ENCODE assay signal across 1 cellular context in the genomic region with DNA sequence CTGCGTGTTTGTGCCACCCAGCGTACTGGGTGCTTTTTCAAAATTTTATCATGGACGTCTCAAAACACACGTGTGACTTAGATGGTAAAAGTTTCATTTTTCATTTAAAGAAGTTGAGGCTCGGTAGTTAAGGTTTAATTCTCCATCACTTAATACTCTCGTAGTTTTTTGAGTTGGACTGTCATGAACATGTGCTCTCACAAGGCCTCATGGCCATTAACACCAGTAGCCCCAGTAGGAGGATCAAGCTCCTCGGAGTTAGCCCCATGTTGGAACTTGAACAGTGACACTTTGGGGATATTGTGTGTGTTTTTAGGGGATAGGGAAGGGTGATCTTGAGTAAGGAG.
TF ChIP-seq lines count a peak whose summit lies in the region.

No MANE protein-coding gene starts in this region.

TF ChIP-seq in K562, 482 proteins besides CTCF, POLR2A, EP300 and RAD21 (continued from another document and continues in another):
- TF ChIP-seq, protein P1, sequence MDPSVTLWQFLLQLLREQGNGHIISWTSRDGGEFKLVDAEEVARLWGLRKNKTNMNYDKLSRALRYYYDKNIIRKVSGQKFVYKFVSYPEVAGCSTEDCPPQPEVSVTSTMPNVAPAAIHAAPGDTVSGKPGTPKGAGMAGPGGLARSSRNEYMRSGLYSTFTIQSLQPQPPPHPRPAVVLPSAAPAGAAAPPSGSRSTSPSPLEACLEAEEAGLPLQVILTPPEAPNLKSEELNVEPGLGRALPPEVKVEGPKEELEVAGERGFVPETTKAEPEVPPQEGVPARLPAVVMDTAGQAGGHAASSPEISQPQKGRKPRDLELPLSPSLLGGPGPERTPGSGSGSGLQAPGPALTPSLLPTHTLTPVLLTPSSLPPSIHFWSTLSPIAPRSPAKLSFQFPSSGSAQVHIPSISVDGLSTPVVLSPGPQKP (CRISPR knock-in tag; IDR thresholded peaks at IDR 0.05), result no peak
- TF ChIP-seq TRIM28 (IDR thresholded peaks at IDR 0.05) (no peak), CBX5 (IDR thresholded peaks at IDR 0.05; ENCODE audit: borderline replicate concordance, low read depth) (no peak), CBX3 (IDR thresholded peaks at IDR 0.05; ENCODE audit: borderline replicate concordance in 1 of 2, low read length in 2 of 2) (no peak), MYBL2 (IDR thresholded peaks at IDR 0.05; ENCODE audit: low read depth) (0 out of 2 replicates have a peak, but pooled peaks have one; percentile 12), MYBL2 (CRISPR knock-in tag; IDR thresholded peaks at IDR 0.05; ENCODE audit: borderline replicate concordance) (no peak), MTA3 (IDR thresholded peaks at IDR 0.05; ENCODE audit: borderline replicate concordance) (no peak), POLR3G (IDR thresholded peaks at IDR 0.05; ENCODE audit: extremely low read depth, insufficient read length, insufficient replicate concordance) (no peak), HDAC1 (IDR thresholded peaks at IDR 0.05) (no peak), ZNF583 (CRISPR knock-in tag; IDR thresholded peaks at IDR 0.05) (no peak), PTRF (tag; IDR thresholded peaks at IDR 0.05) (no peak), ZNF780A (CRISPR knock-in tag; IDR thresholded peaks at IDR 0.05) (no peak), ZNF785 (CRISPR knock-in tag; IDR thresholded peaks at IDR 0.05) (no peak)
- TF ChIP-seq, protein P2, sequence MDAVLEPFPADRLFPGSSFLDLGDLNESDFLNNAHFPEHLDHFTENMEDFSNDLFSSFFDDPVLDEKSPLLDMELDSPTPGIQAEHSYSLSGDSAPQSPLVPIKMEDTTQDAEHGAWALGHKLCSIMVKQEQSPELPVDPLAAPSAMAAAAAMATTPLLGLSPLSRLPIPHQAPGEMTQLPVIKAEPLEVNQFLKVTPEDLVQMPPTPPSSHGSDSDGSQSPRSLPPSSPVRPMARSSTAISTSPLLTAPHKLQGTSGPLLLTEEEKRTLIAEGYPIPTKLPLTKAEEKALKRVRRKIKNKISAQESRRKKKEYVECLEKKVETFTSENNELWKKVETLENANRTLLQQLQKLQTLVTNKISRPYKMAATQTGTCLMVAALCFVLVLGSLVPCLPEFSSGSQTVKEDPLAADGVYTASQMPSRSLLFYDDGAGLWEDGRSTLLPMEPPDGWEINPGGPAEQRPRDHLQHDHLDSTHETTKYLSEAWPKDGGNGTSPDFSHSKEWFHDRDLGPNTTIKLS (IDR thresholded peaks at IDR 0.05; ENCODE audit: borderline replicate concordance, low read depth), result no peak; the same call in 1 of the 2 replicates
- TF ChIP-seq, protein P3, sequence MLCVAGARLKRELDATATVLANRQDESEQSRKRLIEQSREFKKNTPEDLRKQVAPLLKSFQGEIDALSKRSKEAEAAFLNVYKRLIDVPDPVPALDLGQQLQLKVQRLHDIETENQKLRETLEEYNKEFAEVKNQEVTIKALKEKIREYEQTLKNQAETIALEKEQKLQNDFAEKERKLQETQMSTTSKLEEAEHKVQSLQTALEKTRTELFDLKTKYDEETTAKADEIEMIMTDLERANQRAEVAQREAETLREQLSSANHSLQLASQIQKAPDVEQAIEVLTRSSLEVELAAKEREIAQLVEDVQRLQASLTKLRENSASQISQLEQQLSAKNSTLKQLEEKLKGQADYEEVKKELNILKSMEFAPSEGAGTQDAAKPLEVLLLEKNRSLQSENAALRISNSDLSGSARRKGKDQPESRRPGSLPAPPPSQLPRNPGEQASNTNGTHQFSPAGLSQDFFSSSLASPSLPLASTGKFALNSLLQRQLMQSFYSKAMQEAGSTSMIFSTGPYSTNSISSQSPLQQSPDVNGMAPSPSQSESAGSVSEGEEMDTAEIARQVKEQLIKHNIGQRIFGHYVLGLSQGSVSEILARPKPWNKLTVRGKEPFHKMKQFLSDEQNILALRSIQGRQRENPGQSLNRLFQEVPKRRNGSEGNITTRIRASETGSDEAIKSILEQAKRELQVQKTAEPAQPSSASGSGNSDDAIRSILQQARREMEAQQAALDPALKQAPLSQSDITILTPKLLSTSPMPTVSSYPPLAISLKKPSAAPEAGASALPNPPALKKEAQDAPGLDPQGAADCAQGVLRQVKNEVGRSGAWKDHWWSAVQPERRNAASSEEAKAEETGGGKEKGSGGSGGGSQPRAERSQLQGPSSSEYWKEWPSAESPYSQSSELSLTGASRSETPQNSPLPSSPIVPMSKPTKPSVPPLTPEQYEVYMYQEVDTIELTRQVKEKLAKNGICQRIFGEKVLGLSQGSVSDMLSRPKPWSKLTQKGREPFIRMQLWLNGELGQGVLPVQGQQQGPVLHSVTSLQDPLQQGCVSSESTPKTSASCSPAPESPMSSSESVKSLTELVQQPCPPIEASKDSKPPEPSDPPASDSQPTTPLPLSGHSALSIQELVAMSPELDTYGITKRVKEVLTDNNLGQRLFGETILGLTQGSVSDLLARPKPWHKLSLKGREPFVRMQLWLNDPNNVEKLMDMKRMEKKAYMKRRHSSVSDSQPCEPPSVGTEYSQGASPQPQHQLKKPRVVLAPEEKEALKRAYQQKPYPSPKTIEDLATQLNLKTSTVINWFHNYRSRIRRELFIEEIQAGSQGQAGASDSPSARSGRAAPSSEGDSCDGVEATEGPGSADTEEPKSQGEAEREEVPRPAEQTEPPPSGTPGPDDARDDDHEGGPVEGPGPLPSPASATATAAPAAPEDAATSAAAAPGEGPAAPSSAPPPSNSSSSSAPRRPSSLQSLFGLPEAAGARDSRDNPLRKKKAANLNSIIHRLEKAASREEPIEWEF (CRISPR knock-in tag; IDR thresholded peaks at IDR 0.05), result no peak
- TF ChIP-seq, protein P4, sequence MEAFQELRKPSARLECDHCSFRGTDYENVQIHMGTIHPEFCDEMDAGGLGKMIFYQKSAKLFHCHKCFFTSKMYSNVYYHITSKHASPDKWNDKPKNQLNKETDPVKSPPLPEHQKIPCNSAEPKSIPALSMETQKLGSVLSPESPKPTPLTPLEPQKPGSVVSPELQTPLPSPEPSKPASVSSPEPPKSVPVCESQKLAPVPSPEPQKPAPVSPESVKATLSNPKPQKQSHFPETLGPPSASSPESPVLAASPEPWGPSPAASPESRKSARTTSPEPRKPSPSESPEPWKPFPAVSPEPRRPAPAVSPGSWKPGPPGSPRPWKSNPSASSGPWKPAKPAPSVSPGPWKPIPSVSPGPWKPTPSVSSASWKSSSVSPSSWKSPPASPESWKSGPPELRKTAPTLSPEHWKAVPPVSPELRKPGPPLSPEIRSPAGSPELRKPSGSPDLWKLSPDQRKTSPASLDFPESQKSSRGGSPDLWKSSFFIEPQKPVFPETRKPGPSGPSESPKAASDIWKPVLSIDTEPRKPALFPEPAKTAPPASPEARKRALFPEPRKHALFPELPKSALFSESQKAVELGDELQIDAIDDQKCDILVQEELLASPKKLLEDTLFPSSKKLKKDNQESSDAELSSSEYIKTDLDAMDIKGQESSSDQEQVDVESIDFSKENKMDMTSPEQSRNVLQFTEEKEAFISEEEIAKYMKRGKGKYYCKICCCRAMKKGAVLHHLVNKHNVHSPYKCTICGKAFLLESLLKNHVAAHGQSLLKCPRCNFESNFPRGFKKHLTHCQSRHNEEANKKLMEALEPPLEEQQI (IDR thresholded peaks at IDR 0.05), result no peak
- TF ChIP-seq, protein P5, sequence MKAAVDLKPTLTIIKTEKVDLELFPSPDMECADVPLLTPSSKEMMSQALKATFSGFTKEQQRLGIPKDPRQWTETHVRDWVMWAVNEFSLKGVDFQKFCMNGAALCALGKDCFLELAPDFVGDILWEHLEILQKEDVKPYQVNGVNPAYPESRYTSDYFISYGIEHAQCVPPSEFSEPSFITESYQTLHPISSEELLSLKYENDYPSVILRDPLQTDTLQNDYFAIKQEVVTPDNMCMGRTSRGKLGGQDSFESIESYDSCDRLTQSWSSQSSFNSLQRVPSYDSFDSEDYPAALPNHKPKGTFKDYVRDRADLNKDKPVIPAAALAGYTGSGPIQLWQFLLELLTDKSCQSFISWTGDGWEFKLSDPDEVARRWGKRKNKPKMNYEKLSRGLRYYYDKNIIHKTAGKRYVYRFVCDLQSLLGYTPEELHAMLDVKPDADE (conservative IDR thresholded peaks at IDR 0.05; ENCODE audit: control insufficient read depth, low read depth, low read length), result no peak
- TF ChIP-seq, protein P6, sequence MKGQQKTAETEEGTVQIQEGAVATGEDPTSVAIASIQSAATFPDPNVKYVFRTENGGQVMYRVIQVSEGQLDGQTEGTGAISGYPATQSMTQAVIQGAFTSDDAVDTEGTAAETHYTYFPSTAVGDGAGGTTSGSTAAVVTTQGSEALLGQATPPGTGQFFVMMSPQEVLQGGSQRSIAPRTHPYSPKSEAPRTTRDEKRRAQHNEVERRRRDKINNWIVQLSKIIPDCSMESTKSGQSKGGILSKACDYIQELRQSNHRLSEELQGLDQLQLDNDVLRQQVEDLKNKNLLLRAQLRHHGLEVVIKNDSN (CRISPR knock-in tag; IDR thresholded peaks at IDR 0.05), result no peak
- TF ChIP-seq, protein P7, sequence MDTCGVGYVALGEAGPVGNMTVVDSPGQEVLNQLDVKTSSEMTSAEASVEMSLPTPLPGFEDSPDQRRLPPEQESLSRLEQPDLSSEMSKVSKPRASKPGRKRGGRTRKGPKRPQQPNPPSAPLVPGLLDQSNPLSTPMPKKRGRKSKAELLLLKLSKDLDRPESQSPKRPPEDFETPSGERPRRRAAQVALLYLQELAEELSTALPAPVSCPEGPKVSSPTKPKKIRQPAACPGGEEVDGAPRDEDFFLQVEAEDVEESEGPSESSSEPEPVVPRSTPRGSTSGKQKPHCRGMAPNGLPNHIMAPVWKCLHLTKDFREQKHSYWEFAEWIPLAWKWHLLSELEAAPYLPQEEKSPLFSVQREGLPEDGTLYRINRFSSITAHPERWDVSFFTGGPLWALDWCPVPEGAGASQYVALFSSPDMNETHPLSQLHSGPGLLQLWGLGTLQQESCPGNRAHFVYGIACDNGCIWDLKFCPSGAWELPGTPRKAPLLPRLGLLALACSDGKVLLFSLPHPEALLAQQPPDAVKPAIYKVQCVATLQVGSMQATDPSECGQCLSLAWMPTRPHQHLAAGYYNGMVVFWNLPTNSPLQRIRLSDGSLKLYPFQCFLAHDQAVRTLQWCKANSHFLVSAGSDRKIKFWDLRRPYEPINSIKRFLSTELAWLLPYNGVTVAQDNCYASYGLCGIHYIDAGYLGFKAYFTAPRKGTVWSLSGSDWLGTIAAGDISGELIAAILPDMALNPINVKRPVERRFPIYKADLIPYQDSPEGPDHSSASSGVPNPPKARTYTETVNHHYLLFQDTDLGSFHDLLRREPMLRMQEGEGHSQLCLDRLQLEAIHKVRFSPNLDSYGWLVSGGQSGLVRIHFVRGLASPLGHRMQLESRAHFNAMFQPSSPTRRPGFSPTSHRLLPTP (IDR thresholded peaks at IDR 0.05; ENCODE audit: borderline replicate concordance, extremely low read depth, insufficient read length), result no peak
- TF ChIP-seq, protein P8, sequence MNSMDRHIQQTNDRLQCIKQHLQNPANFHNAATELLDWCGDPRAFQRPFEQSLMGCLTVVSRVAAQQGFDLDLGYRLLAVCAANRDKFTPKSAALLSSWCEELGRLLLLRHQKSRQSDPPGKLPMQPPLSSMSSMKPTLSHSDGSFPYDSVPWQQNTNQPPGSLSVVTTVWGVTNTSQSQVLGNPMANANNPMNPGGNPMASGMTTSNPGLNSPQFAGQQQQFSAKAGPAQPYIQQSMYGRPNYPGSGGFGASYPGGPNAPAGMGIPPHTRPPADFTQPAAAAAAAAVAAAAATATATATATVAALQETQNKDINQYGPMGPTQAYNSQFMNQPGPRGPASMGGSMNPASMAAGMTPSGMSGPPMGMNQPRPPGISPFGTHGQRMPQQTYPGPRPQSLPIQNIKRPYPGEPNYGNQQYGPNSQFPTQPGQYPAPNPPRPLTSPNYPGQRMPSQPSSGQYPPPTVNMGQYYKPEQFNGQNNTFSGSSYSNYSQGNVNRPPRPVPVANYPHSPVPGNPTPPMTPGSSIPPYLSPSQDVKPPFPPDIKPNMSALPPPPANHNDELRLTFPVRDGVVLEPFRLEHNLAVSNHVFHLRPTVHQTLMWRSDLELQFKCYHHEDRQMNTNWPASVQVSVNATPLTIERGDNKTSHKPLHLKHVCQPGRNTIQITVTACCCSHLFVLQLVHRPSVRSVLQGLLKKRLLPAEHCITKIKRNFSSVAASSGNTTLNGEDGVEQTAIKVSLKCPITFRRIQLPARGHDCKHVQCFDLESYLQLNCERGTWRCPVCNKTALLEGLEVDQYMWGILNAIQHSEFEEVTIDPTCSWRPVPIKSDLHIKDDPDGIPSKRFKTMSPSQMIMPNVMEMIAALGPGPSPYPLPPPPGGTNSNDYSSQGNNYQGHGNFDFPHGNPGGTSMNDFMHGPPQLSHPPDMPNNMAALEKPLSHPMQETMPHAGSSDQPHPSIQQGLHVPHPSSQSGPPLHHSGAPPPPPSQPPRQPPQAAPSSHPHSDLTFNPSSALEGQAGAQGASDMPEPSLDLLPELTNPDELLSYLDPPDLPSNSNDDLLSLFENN (IDR thresholded peaks at IDR 0.05; ENCODE audit: low read depth in 2 of 2, low read length in 2 of 2), result no peak
